1 cellular context compared by ENCODE assay signal in the genomic region with DNA sequence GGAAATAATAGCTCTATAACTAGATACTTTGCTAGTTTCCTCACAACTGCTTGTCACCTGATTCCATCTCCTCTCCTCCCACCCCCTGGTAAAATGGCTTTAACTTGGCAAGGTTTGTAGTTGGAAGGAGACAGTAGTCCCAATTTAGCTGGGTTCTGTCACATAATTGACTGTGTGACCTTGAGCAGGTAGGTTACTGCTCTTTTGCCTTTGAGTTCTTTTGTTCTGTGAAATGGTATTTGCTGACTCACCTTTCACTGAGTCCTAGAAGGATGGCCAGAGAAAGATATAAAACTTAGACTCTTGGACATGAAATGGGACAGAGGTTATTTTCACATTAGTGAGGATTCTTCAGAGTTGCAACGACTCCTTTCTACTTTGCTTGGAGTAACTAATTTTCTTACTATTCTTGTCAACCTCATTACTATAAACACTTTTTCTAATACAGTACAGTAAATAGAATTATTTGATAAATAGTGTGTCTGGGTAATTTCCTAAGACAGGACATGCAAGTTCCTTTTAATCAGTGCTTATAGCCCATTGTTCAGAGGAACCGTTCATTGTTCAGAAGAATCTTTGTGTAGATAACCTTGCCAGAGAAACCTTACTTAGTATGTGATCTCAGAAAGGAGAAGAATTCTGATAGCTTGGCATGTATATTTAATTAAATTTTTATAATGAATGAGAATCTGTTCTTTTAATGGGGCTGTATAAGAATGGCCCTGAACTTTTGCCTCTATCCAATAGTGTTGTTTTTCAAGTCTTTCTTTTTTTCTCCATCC.
TF ChIP-seq lines count a peak whose summit lies in the region.

No MANE protein-coding gene starts in this region.

TF ChIP-seq in K562, 482 proteins besides CTCF, POLR2A, EP300 and RAD21:
- TF ChIP-seq C11orf30 (IDR thresholded peaks at IDR 0.05; ENCODE audit: low read depth) (peak; percentile 73; the same call in 1 of the 2 replicates), MAFF (IDR thresholded peaks at IDR 0.05; ENCODE audit: low read length) (peak; percentile 23; the same call in 1 of the 2 replicates), MAFG (tag; conservative IDR thresholded peaks at IDR 0.05) (peak; percentile 76), ZNF316 (IDR thresholded peaks at IDR 0.05) (peak; percentile 67), NFE2 (IDR thresholded peaks at IDR 0.05; ENCODE audit: low read depth) (0 out of 2 replicates have a peak, but pooled peaks have one; percentile 20), ZKSCAN3 (CRISPR knock-in tag; IDR thresholded peaks at IDR 0.05) (no peak)
- TF ChIP-seq, protein P1, sequence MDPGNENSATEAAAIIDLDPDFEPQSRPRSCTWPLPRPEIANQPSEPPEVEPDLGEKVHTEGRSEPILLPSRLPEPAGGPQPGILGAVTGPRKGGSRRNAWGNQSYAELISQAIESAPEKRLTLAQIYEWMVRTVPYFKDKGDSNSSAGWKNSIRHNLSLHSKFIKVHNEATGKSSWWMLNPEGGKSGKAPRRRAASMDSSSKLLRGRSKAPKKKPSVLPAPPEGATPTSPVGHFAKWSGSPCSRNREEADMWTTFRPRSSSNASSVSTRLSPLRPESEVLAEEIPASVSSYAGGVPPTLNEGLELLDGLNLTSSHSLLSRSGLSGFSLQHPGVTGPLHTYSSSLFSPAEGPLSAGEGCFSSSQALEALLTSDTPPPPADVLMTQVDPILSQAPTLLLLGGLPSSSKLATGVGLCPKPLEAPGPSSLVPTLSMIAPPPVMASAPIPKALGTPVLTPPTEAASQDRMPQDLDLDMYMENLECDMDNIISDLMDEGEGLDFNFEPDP (CRISPR knock-in tag; IDR thresholded peaks at IDR 0.05): no peak
